ENCODE assay signal across 19 cellular contexts in the genomic region with DNA sequence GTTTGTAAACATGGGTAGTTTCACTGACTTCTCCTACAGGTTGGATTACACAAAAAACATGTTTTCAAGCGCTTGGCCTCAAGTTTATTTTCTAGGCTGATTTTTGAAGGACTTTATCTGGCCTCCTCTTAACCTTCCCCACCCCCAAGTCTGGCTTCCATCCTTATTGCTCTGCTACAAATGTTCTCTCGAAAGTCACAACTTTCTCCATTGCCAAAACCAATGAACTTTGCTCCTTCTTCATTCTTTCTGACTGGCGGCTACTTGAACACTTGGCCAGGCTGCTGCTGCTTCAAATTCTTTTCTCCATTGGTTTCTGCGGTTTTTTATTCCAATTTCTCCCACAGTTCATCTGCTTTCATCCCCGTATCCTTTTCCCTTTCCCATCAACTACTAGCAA.
DNase-seq lines count a peak whose midpoint lies in the region; ATAC-seq and TF ChIP-seq lines count a peak whose summit lies in the region.
"Had no signal": no experiment of that assay in that cellular context is flagged by ENCODE, and none has a peak within 500 bp of the region (broad histone marks: within the 10 kb centered on the region; RNA-seq: fewer than 3 reads in every experiment).

No MANE protein-coding gene starts in this region.

- DNase-seq in astrocyte of the hippocampus (ENCODE audit: low read depth, low spot score) (peak; percentile 58), Right ventricle myocardium inferior (ENCODE audit: missing footprints) (no peak), lower lobe of right lung (no peak), upper lobe of right lung (no peak), gastrocnemius medialis (no peak), NCI-H1417 (lab: John Stamatoyannopoulos, UW) (no peak)
- DNase-seq: activated CD4-positive, alpha-beta T cell treated with anti-CD3 and anti-CD28 coated beads, Interleukin-2, amount 50 U/mL, for 1 hour; CD8-positive, alpha-beta T cell; NCI-H1105; NCI-H510A; right lobe of liver; SK-N-SH had no signal

- in situ Hi-C loops in gastrocnemius medialis (cut with MboI; ENCODE audit: low sequenced_read_pairs in 4 of 4): no loop called here

- H3K4me1 ChIP-seq in lower lobe of right lung: peaks cover 13% of the 10 kb centered on the region
- H3K4me1 ChIP-seq in upper lobe of right lung: peaks cover 26% of the 10 kb centered on the region
- H3K4me1 ChIP-seq in gastrocnemius medialis: peaks cover 6 to 25% of the 10 kb centered on the region in 2 donors
- H3K4me1 ChIP-seq: HAP-1 had no signal

- no peak overlapping the region for H3K27ac ChIP-seq in lower lobe of right lung
- H3K27ac ChIP-seq in upper lobe of right lung: no peak overlapping the region
- H3K27ac ChIP-seq in gastrocnemius medialis: no peak overlapping the region
- H3K27ac ChIP-seq: epithelial cell of prostate, right lobe of liver, suprapubic skin, VCaP had no signal

- H3K36me3 ChIP-seq in lower lobe of right lung: no peaks in the 10 kb centered on the region
- no peaks in the 10 kb centered on the region for H3K36me3 ChIP-seq in upper lobe of right lung
- H3K36me3 ChIP-seq in gastrocnemius medialis: no peaks in the 10 kb centered on the region
- H3K36me3 ChIP-seq: HAP-1, right lobe of liver, suprapubic skin had no signal

- TF ChIP-seq CTCF in lower lobe of right lung (IDR thresholded peaks at IDR 0.05) (no peak), upper lobe of right lung (IDR thresholded peaks at IDR 0.05) (no peak), gastrocnemius medialis (IDR thresholded peaks at IDR 0.05 in 4 of 5, conservative IDR thresholded peaks at IDR 0.05 in 1 of 5) (no peak)

- no peaks in the 10 kb centered on the region for H3K27me3 ChIP-seq in lower lobe of right lung (ENCODE audit: low read depth)
- no peaks in the 10 kb centered on the region for H3K27me3 ChIP-seq in upper lobe of right lung
- no peaks in the 10 kb centered on the region for H3K27me3 ChIP-seq in gastrocnemius medialis
- H3K27me3 ChIP-seq: right lobe of liver, suprapubic skin had no signal

- H3K9me3 ChIP-seq in lower lobe of right lung: no peaks in the 10 kb centered on the region
- H3K9me3 ChIP-seq in upper lobe of right lung: no peaks in the 10 kb centered on the region
- no peaks in the 10 kb centered on the region for H3K9me3 ChIP-seq in gastrocnemius medialis
- H3K9me3 ChIP-seq: HAP-1, right lobe of liver, SK-N-SH, suprapubic skin had no signal

- ATAC-seq in Right ventricle myocardium inferior: peak; percentile 34
- peak; percentile 36 to 51 for ATAC-seq in lower lobe of right lung
- ATAC-seq in upper lobe of right lung: peak; percentile 38
- no peak for ATAC-seq in GM18858 (IDR thresholded peaks at IDR 0.05; ENCODE audit: unreplicated experiment)
- ATAC-seq in gastrocnemius medialis: no peak
- no peak for ATAC-seq in HG03342 (IDR thresholded peaks at IDR 0.05; ENCODE audit: unreplicated experiment)
- ATAC-seq: activated T-helper 17 cell treated with anti-CD3 and anti-CD28 coated beads, Interleukin-2, amount 50 U/mL, for 72 hours; CD8-positive, alpha-beta T cell had no signal

- intact Hi-C loops in Right ventricle myocardium inferior (cut with DNase I) (loop anchor here (5.0 kb wide), 2 partner anchors 41 to 86 kb away; no protein-coding TSS in a partner anchor), lower lobe of right lung (cut with DNase I) (no loop called here), upper lobe of right lung (cut with DNase I) (no loop called here), gastrocnemius medialis (cut with DNase I; ENCODE audit: low total_unique reads) (no loop called here)

- H3K4me3 ChIP-seq in lower lobe of right lung (no peak overlapping the region), upper lobe of right lung (no peak overlapping the region), gastrocnemius medialis (no peak overlapping the region)
- H3K4me3 ChIP-seq: HAP-1, right lobe of liver, suprapubic skin had no signal

- TF ChIP-seq POLR2A in gastrocnemius medialis (IDR thresholded peaks at IDR 0.05): no peak

Comparison
In these comparisons a context has a peak if more than half of its experiments do, and no peak if none do; other contexts are left out.
1. ATAC-seq: peak in Right ventricle myocardium inferior (single experiment), lower lobe of right lung (2 of 2) and upper lobe of right lung (single experiment); none in GM18858 (single experiment), gastrocnemius medialis (0 of 2) and HG03342 (single experiment).